Comparison of ENCODE assay signal across 20 cellular contexts in genomic region chr1:23732363-23733224, GRCh38. TPM values are rescaled to one million over a fixed set of nuclear protein-coding genes. Genes with fewer than 3 reads are reported as not detected.
DNase-seq lines count a peak whose midpoint lies in the region; ATAC-seq, FAIRE-seq and TF ChIP-seq lines count a peak whose summit lies in the region.
"Had no signal": no experiment of that assay in that cellular context is flagged by ENCODE, and none has a peak within 500 bp of the region (broad histone marks: within the 10 kb centered on the region; RNA-seq: fewer than 3 reads in every experiment).

No MANE protein-coding gene starts in this region.

- TF ChIP-seq CTCF in A549 (IDR thresholded peaks at IDR 0.05): no peak
- no peak for TF ChIP-seq CTCF in GM23338 (conservative IDR thresholded peaks at IDR 0.05; ENCODE audit: low read depth in 2 of 2)
- TF ChIP-seq CTCF in SK-N-SH (IDR thresholded peaks at IDR 0.05): no peak
- no peak for TF ChIP-seq CTCF in fibroblast of mammary gland (conservative IDR thresholded peaks at IDR 0.05; ENCODE audit: control insufficient read depth, insufficient read depth, low read depth, low read length)
- TF ChIP-seq CTCF in WERI-Rb-1 (IDR thresholded peaks at IDR 0.05; ENCODE audit: low read depth, low read length): no peak

- WGBS in A549 (ENCODE audit: missing lambda C conversion rate): 89% methylated on average over 10 of the region's 10 CpGs
- 96% methylated on average over 10 of the region's 10 CpGs for WGBS in SK-N-SH (ENCODE audit: low lambda C conversion rate)
- 93 to 95% methylated on average over 10 of the region's 10 CpGs for WGBS in aorta, 2 donors

- H3K4me3 Mint-ChIP-seq in GM23338: no peak overlapping the region
- H3K4me3 Mint-ChIP-seq in activated naive CD4-positive, alpha-beta T cell treated with anti-CD3 and anti-CD28 coated beads for 36 hours: no peak overlapping the region
- H3K4me3 Mint-ChIP-seq: activated CD4-positive, alpha-beta memory T cell treated with anti-CD3 and anti-CD28 coated beads for 36 hours; activated T-cell treated with anti-CD3 and anti-CD28 coated beads, Interleukin-2, amount 50 U/mL, for 72 hours; dendritic cell treated with granulocyte-macrophage colony-stimulating factor and Interleukin-4, amounts not matched to agents 40 ng/mL and 50 ng/mL, for 4 days had no signal

- H3K36me3 ChIP-seq in GM23338 (ENCODE audit: insufficient read depth): no peaks in the 10 kb centered on the region
- H3K36me3 ChIP-seq in SK-N-SH (replicated peaks in 1 of 2; ENCODE audit: control insufficient read depth in 1 of 2, insufficient read depth in 2 of 2, low read length in 1 of 2): no peaks in the 10 kb centered on the region
- H3K36me3 ChIP-seq in aorta (ENCODE audit: control insufficient read depth in 1 of 2, insufficient read depth in 2 of 2, low read length in 1 of 2): peaks cover 0 to 2% of the 10 kb centered on the region in 2 donors
- H3K36me3 ChIP-seq in WERI-Rb-1: no peaks in the 10 kb centered on the region
- H3K36me3 ChIP-seq: SJCRH30 had no signal

- TF ChIP-seq EP300 in A549 (IDR thresholded peaks at IDR 0.05) (no peak), SK-N-SH (IDR thresholded peaks at IDR 0.05; ENCODE audit: borderline replicate concordance in 1 of 2, low read depth in 1 of 2, low read length in 1 of 2) (no peak)

- POLR2A ChIA-PET in A549 (lab: Yijun Ruan, JAX): interaction anchor here (1.5 kb wide), 1 partner anchor 11 kb away, joined by 4 read pairs; the partner anchor contains the start of gene ELOA
- POLR2A ChIA-PET in SK-N-SH (lab: Yijun Ruan, JAX): no interaction called here

- H3F3A ChIP-seq in GM23338 (replicated peaks; ENCODE audit: low read depth): no peaks in the 10 kb centered on the region
- H3F3A ChIP-seq in SK-N-SH (replicated peaks; ENCODE audit: insufficient read depth): no peaks in the 10 kb centered on the region

- H3K36me3 Mint-ChIP-seq in GM23338 (ENCODE audit: low read depth): peaks cover 5% of the 10 kb centered on the region; the same call in 1 of the 3 replicates
- H3K36me3 Mint-ChIP-seq in activated naive CD4-positive, alpha-beta T cell treated with anti-CD3 and anti-CD28 coated beads for 36 hours (ENCODE audit: low read depth): no peaks in the 10 kb centered on the region
- H3K36me3 Mint-ChIP-seq: activated CD4-positive, alpha-beta memory T cell treated with anti-CD3 and anti-CD28 coated beads for 36 hours had no signal

- H3K27ac Mint-ChIP-seq in GM23338: peak overlapping the region; percentile 87
- H3K27ac Mint-ChIP-seq in activated naive CD4-positive, alpha-beta T cell treated with anti-CD3 and anti-CD28 coated beads for 36 hours: no peak overlapping the region
- H3K27ac Mint-ChIP-seq: activated CD4-positive, alpha-beta memory T cell treated with anti-CD3 and anti-CD28 coated beads for 36 hours; activated T-cell treated with anti-CD3 and anti-CD28 coated beads, Interleukin-2, amount 50 U/mL, for 72 hours; dendritic cell treated with granulocyte-macrophage colony-stimulating factor and Interleukin-4, amounts not matched to agents 40 ng/mL and 50 ng/mL, for 4 days had no signal

- peaks cover 25% of the 10 kb centered on the region for H3K4me1 ChIP-seq in A549
- 0 out of 2 replicates have a peak, but pooled peaks cover 3% of the 10 kb centered on the region for H3K4me1 ChIP-seq in GM23338 (ENCODE audit: insufficient read depth)
- 0 out of 4 replicates have a peak, but pooled peaks cover 0 to 5% of the 10 kb centered on the region in 2 experiments for H3K4me1 ChIP-seq in SK-N-SH (ENCODE audit: control insufficient read depth in 1 of 2, insufficient read depth in 2 of 2, low read depth in 1 of 2, low read length in 1 of 2)
- no peaks in the 10 kb centered on the region for H3K4me1 ChIP-seq in aorta (ENCODE audit: control insufficient read depth in 1 of 2, insufficient read depth in 2 of 2, low read length in 2 of 2)
- H3K4me1 ChIP-seq: Caco-2, psoas muscle, SJCRH30 had no signal

- H3K27me3 Mint-ChIP-seq in GM23338 (ENCODE audit: insufficient read depth, low read depth, poor library complexity): peaks cover 4% of the 10 kb centered on the region
- H3K27me3 Mint-ChIP-seq in activated naive CD4-positive, alpha-beta T cell treated with anti-CD3 and anti-CD28 coated beads for 36 hours (ENCODE audit: low read depth): no peaks in the 10 kb centered on the region
- H3K27me3 Mint-ChIP-seq: activated CD4-positive, alpha-beta memory T cell treated with anti-CD3 and anti-CD28 coated beads for 36 hours; dendritic cell treated with granulocyte-macrophage colony-stimulating factor and Interleukin-4, amounts not matched to agents 40 ng/mL and 50 ng/mL, for 4 days had no signal

- no peak for FAIRE-seq in A549 (lab: Jason Lieb, UNC)
- FAIRE-seq: TTC549 had no signal

- no peak for TF ChIP-seq RAD21 in A549 (conservative IDR thresholded peaks at IDR 0.05 in 1 of 2, IDR thresholded peaks at IDR 0.05 in 1 of 2)
- no peak for TF ChIP-seq RAD21 in SK-N-SH (IDR thresholded peaks at IDR 0.05; ENCODE audit: low read length)

- H3K27me3 ChIP-seq in GM23338 (ENCODE audit: insufficient read depth) (no peaks in the 10 kb centered on the region), SK-N-SH (ENCODE audit: insufficient read depth) (no peaks in the 10 kb centered on the region), aorta (ENCODE audit: control insufficient read depth in 1 of 2, insufficient read depth in 2 of 2, low read length in 1 of 2) (no peaks in the 10 kb centered on the region), WERI-Rb-1 (ENCODE audit: insufficient read depth, low read depth, severe bottlenecking) (no peaks in the 10 kb centered on the region)
- H3K27me3 ChIP-seq: MG63, SJCRH30 had no signal

- 0 out of 3 replicates have a peak, but pooled peaks cover 2% of the 10 kb centered on the region for H3K4me1 Mint-ChIP-seq in GM23338
- H3K4me1 Mint-ChIP-seq in activated naive CD4-positive, alpha-beta T cell treated with anti-CD3 and anti-CD28 coated beads for 36 hours (ENCODE audit: low read depth): peaks cover 12% of the 10 kb centered on the region

- DNase-seq in A549 (ENCODE audit: low read depth in 1 of 2, low spot score in 1 of 2): peak in 1 of 2 experiments; percentile 15
- no peak for DNase-seq in GM23338 (ENCODE audit: low spot score)
- no peak for DNase-seq in SK-N-SH
- DNase-seq in fibroblast of mammary gland (ENCODE audit: low read depth): peak; percentile 65
- DNase-seq in aorta: no peak
- no peak for DNase-seq in WERI-Rb-1
- DNase-seq in DMS53 (lab: John Stamatoyannopoulos, UW): no peak
- no peak for DNase-seq in activated naive CD4-positive, alpha-beta T cell treated with anti-CD3 and anti-CD28 coated beads for 36 hours
- DNase-seq: activated CD4-positive, alpha-beta memory T cell treated with anti-CD3 and anti-CD28 coated beads for 36 hours; activated T-cell treated with anti-CD3 and anti-CD28 coated beads, Interleukin-2, amount 50 U/mL, for 72 hours; amygdala; Caco-2; left ventricle myocardium inferior; MG63; psoas muscle; SJCRH30; stimulated activated CD4-positive, alpha-beta T cell treated with anti-CD3 and anti-CD28 coated beads, Interleukin-15, amount 100 ng/mL, for 24 hours had no signal

- no peak overlapping the region for H3K9ac ChIP-seq in SK-N-SH

- H3K9me2 ChIP-seq in GM23338 (ENCODE audit: insufficient read depth) (0 out of 2 replicates have a peak, but pooled peaks cover 3% of the 10 kb centered on the region), SK-N-SH (no peaks in the 10 kb centered on the region)

- intact Hi-C loops in aorta (cut with DNase I): no loop called here
- intact Hi-C loops in activated naive CD4-positive, alpha-beta T cell treated with anti-CD3 and anti-CD28 coated beads for 36 hours (cut with micrococcal nuclease): no loop called here

- H3K27ac ChIP-seq in A549: peak overlapping the region; percentile 52 to 71; a peak in 5 of 6 replicates
- H3K27ac ChIP-seq in GM23338 (ENCODE audit: low read depth): no peak overlapping the region
- H3K27ac ChIP-seq in SK-N-SH (ENCODE audit: low read depth in 2 of 2, low read length in 1 of 2): no peak overlapping the region
- H3K27ac ChIP-seq in aorta (ENCODE audit: low read depth in 1 of 2, low read length in 2 of 2): no peak overlapping the region
- no peak overlapping the region for H3K27ac ChIP-seq in WERI-Rb-1
- H3K27ac ChIP-seq: left ventricle myocardium inferior, psoas muscle, SJCRH30 had no signal

- no peak overlapping the region for H3K4me3 ChIP-seq in A549
- H3K4me3 ChIP-seq in GM23338: no peak overlapping the region
- no peak overlapping the region for H3K4me3 ChIP-seq in SK-N-SH (ENCODE audit: low read depth in 2 of 2, low read length in 1 of 2)
- no peak overlapping the region for H3K4me3 ChIP-seq in fibroblast of mammary gland (ENCODE audit: control insufficient read depth, low read depth, low read length)
- H3K4me3 ChIP-seq in aorta (ENCODE audit: low read length in 2 of 2): no peak overlapping the region
- no peak overlapping the region for H3K4me3 ChIP-seq in WERI-Rb-1 (ENCODE audit: low read depth, low read length)
- H3K4me3 ChIP-seq: left ventricle myocardium inferior, MG63, psoas muscle, SJCRH30 had no signal

- peak in 1 of 2 experiments; percentile 34; a peak in 1 of 6 replicates for ATAC-seq in A549
- ATAC-seq in GM23338: no peak
- ATAC-seq in aorta (ENCODE audit: low FRiP score): no peak
- ATAC-seq: esophagus mucosa, psoas muscle had no signal

- H2AFZ ChIP-seq in GM23338: no peak overlapping the region
- no peak overlapping the region for H2AFZ ChIP-seq in SK-N-SH (ENCODE audit: low read depth)

- CTCF ChIA-PET in A549 (lab: Yijun Ruan, JAX) (interaction anchor here (0.6 to 1.0 kb wide), 2 partner anchors 13 to 33 kb away, joined by 3 to 4 read pairs; no protein-coding TSS in a partner anchor), SK-N-SH (lab: Yijun Ruan, JAX) (interaction anchor here (1.2 kb wide), 1 partner anchor 19 kb away, joined by 3 read pairs; no protein-coding TSS in a partner anchor)
- CTCF ChIA-PET in activated naive CD4-positive, alpha-beta T cell treated with anti-CD3 and anti-CD28 coated beads for 36 hours (lab: Charles Lee): interaction anchor here (1.2 kb wide), 1 partner anchor 12 kb away, joined by 3 read pairs; no protein-coding TSS in a partner anchor

- H4K20me1 ChIP-seq in GM23338 (replicated peaks; ENCODE audit: insufficient read depth) (peaks cover 20% of the 10 kb centered on the region), SK-N-SH (ENCODE audit: insufficient read depth) (no peaks in the 10 kb centered on the region)

- no peaks in the 10 kb centered on the region for H3K9me3 Mint-ChIP-seq in GM23338
- H3K9me3 Mint-ChIP-seq in activated naive CD4-positive, alpha-beta T cell treated with anti-CD3 and anti-CD28 coated beads for 36 hours: no peaks in the 10 kb centered on the region
- H3K9me3 Mint-ChIP-seq: activated T-cell treated with anti-CD3 and anti-CD28 coated beads, Interleukin-2, amount 50 U/mL, for 72 hours; dendritic cell treated with granulocyte-macrophage colony-stimulating factor and Interleukin-4, amounts not matched to agents 40 ng/mL and 50 ng/mL, for 4 days had no signal

- TF ChIP-seq POLR2A in A549 (IDR thresholded peaks at IDR 0.05; ENCODE audit: low read length): no peak

- H3K79me2 ChIP-seq in GM23338 (replicated peaks; ENCODE audit: insufficient read depth) (peaks cover 12% of the 10 kb centered on the region), SK-N-SH (ENCODE audit: insufficient read depth) (peaks cover 9% of the 10 kb centered on the region; the same call in 1 of the 2 replicates)

- H3K9me3 ChIP-seq in A549 (no peaks in the 10 kb centered on the region), SK-N-SH (no peaks in the 10 kb centered on the region), aorta (ENCODE audit: control insufficient read depth, low read length) (no peaks in the 10 kb centered on the region), WERI-Rb-1 (ENCODE audit: severe bottlenecking) (no peaks in the 10 kb centered on the region)
- H3K9me3 ChIP-seq: Caco-2, left ventricle myocardium inferior, MG63, psoas muscle, SJCRH30 had no signal

- H3K4me2 ChIP-seq in A549 (peak overlapping the region; percentile 41), GM23338 (no peak overlapping the region), SK-N-SH (no peak overlapping the region)

RNA-seq across cellular contexts. Expression of gene ELOA, which starts 10.7 kb away (rescaled TPM):
- polyA plus RNA-seq in A549 (2011; rRNA removed) (16.0 and 18.4 TPM in 2 replicates), A549 (2017; fragmentation: RNase III; extraction: RNeasy Plus Mini Kit Qiagen cat#74134 plus additional on column Dnase treatment) (16.3 to 18.4 TPM (median 16.4 TPM) in 3 replicates), GM23338 (2016; fragmentation: Nextera tagmentation; extraction: Ambion mirVana) (55.7 and 57.7 TPM in 2 replicates), SK-N-SH (2012; rRNA removed) (14.5 and 17.7 TPM in 2 replicates), aorta (10 to 100 TPM; 11.8 to 14.0 TPM)
- polyA plus RNA-seq in A549 (2012; cell fraction: cytosol; rRNA removed): 6.9 and 7.3 TPM in 2 replicates
- polyA plus RNA-seq in A549 (2012; cell fraction: nucleus; rRNA removed): 6.4 and 8.1 TPM in 2 replicates
- 12.6 and 13.9 TPM in 2 replicates for polyA minus RNA-seq in A549 (2011; rRNA and poly(A)+ RNA removed)
- total RNA-seq in GM23338 (2014; rRNA removed; shearing (Covaris generic)): 38.1 and 49.1 TPM in 2 replicates
- polyA plus RNA-seq in SK-N-SH (2012; cell fraction: cytosol; rRNA removed): 18.0 and 18.4 TPM in 2 replicates
- 20.3 and 24.9 TPM in 2 replicates for polyA plus RNA-seq in SK-N-SH (2012; cell fraction: nucleus; rRNA removed)
- 10 to 100 TPM; 30.3 to 31.0 TPM for total RNA-seq in aorta
- 10 to 100 TPM; 21.8 to 22.6 TPM for total RNA-seq in activated naive CD4-positive, alpha-beta T cell treated with anti-CD3 and anti-CD28 coated beads for 36 hours

RNA-seq across cellular contexts. Expression of gene RPL11, which starts 41.0 kb away (rescaled TPM):
- polyA plus RNA-seq in A549 (2011; rRNA removed): 979 and 1,292 TPM in 2 replicates
- polyA plus RNA-seq in A549 (2012; cell fraction: cytosol; rRNA removed): 858 and 1,073 TPM in 2 replicates
- polyA plus RNA-seq in A549 (2012; cell fraction: nucleus; rRNA removed): 136 and 263 TPM in 2 replicates
- polyA plus RNA-seq in A549 (2017; fragmentation: RNase III; extraction: RNeasy Plus Mini Kit Qiagen cat#74134 plus additional on column Dnase treatment): 1,260 to 1,335 TPM (median 1,329 TPM) in 3 replicates
- polyA minus RNA-seq in A549 (2011; rRNA and poly(A)+ RNA removed): 305 and 306 TPM in 2 replicates
- 859 and 1,126 TPM in 2 replicates for total RNA-seq in GM23338 (2014; rRNA removed; shearing (Covaris generic))
- 1,427 and 1,484 TPM in 2 replicates for polyA plus RNA-seq in GM23338 (2016; fragmentation: Nextera tagmentation; extraction: Ambion mirVana)
- 2,231 and 2,255 TPM in 2 replicates for polyA plus RNA-seq in SK-N-SH (2012; rRNA removed)
- 3,260 and 4,153 TPM in 2 replicates for polyA plus RNA-seq in SK-N-SH (2012; cell fraction: cytosol; rRNA removed)
- 350 and 516 TPM in 2 replicates for polyA plus RNA-seq in SK-N-SH (2012; cell fraction: nucleus; rRNA removed)
- 100 to 1,000 TPM; 707 to 819 TPM for total RNA-seq in aorta
- 1,000 to 10,000 TPM; 2,209 to 3,782 TPM for polyA plus RNA-seq in aorta
- total RNA-seq in activated naive CD4-positive, alpha-beta T cell treated with anti-CD3 and anti-CD28 coated beads for 36 hours: 1,000 to 10,000 TPM; 1,701 to 1,742 TPM

RNA-seq across cellular contexts. Expression of gene PITHD1, which starts 45.6 kb away (rescaled TPM):
- polyA plus RNA-seq in A549 (2011; rRNA removed) (34.0 and 41.0 TPM in 2 replicates), A549 (2017; fragmentation: RNase III; extraction: RNeasy Plus Mini Kit Qiagen cat#74134 plus additional on column Dnase treatment) (25.4 to 29.2 TPM (median 26.3 TPM) in 3 replicates), GM23338 (2016; fragmentation: Nextera tagmentation; extraction: Ambion mirVana) (52.2 and 52.9 TPM in 2 replicates), SK-N-SH (2012; rRNA removed) (36.3 and 41.8 TPM in 2 replicates), aorta (10 to 100 TPM; 33.9 to 40.3 TPM)
- 32.4 and 33.3 TPM in 2 replicates for polyA plus RNA-seq in A549 (2012; cell fraction: cytosol; rRNA removed)
- 14.6 and 24.5 TPM in 2 replicates for polyA plus RNA-seq in A549 (2012; cell fraction: nucleus; rRNA removed)
- 7.8 and 9.3 TPM in 2 replicates for polyA minus RNA-seq in A549 (2011; rRNA and poly(A)+ RNA removed)
- 90.7 and 99.0 TPM in 2 replicates for total RNA-seq in GM23338 (2014; rRNA removed; shearing (Covaris generic))
- polyA plus RNA-seq in SK-N-SH (2012; cell fraction: cytosol; rRNA removed): 46.8 and 56.6 TPM in 2 replicates
- polyA plus RNA-seq in SK-N-SH (2012; cell fraction: nucleus; rRNA removed): 30.0 and 34.5 TPM in 2 replicates
- total RNA-seq in aorta: 10 to 100 TPM; 34.9 to 39.8 TPM
- total RNA-seq in activated naive CD4-positive, alpha-beta T cell treated with anti-CD3 and anti-CD28 coated beads for 36 hours: 10 to 100 TPM; 73.8 to 75.1 TPM

RNA-seq across cellular contexts. Expression of gene LYPLA2, which starts 58.4 kb away (rescaled TPM):
- 17.8 and 26.0 TPM in 2 replicates for polyA plus RNA-seq in A549 (2011; rRNA removed)
- polyA plus RNA-seq in A549 (2012; cell fraction: cytosol; rRNA removed): 39.3 and 56.7 TPM in 2 replicates
- 67.9 and 84.5 TPM in 2 replicates for polyA plus RNA-seq in A549 (2012; cell fraction: nucleus; rRNA removed)
- 43.8 to 49.2 TPM (median 46.7 TPM) in 3 replicates for polyA plus RNA-seq in A549 (2017; fragmentation: RNase III; extraction: RNeasy Plus Mini Kit Qiagen cat#74134 plus additional on column Dnase treatment)
- 17.8 and 25.3 TPM in 2 replicates for polyA minus RNA-seq in A549 (2011; rRNA and poly(A)+ RNA removed)
- total RNA-seq in GM23338 (2014; rRNA removed; shearing (Covaris generic)): 180 and 204 TPM in 2 replicates
- 100 and 102 TPM in 2 replicates for polyA plus RNA-seq in GM23338 (2016; fragmentation: Nextera tagmentation; extraction: Ambion mirVana)
- 109 and 135 TPM in 2 replicates for polyA plus RNA-seq in SK-N-SH (2012; rRNA removed)
- polyA plus RNA-seq in SK-N-SH (2012; cell fraction: cytosol; rRNA removed): 44.7 and 69.7 TPM in 2 replicates
- polyA plus RNA-seq in SK-N-SH (2012; cell fraction: nucleus; rRNA removed): 159 and 199 TPM in 2 replicates
- 10 to 100 TPM; 30.0 to 31.2 TPM for total RNA-seq in aorta
- polyA plus RNA-seq in aorta: 10 to 100 TPM; 17.3 to 32.5 TPM
- 10 to 100 TPM; 48.1 to 49.7 TPM for total RNA-seq in activated naive CD4-positive, alpha-beta T cell treated with anti-CD3 and anti-CD28 coated beads for 36 hours

Comparison
In these comparisons a context has a peak if more than half of its experiments do, and no peak if none do; other contexts are left out.
1. H3K27ac ChIP-seq: peak in A549 (2 of 2); none in GM23338 (single experiment), SK-N-SH (0 of 2), aorta (0 of 2) and WERI-Rb-1 (single experiment).
2. Of the 12 proteins assayed by ChIP-seq in both A549 and SK-N-SH: peak only in A549: none; only in SK-N-SH: FOSL2; in both: none; in neither: 11.